In genomic region chrX:150366951-150367545, GRCh38 we compare ENCODE assay signal across 8 cellular contexts. TPM values are rescaled to one million over a fixed set of nuclear protein-coding genes. Genes with fewer than 3 reads are reported as not detected.
A peak's percentile ranks its signal among the peaks of the same experiment; 100 is the strongest.
DNase-seq lines count a peak whose midpoint lies in the region; ATAC-seq and TF ChIP-seq lines count a peak whose summit lies in the region.

No MANE protein-coding gene starts in this region.

- peak overlapping the region in 3 of 11 experiments; percentile 27 to 50 (median 28); a peak in 5 of 22 replicates for H3K9ac ChIP-seq in BLaER1 treated with 17β-estradiol and CSF1 and Interleukin-3, amounts not matched to agents 10 nM and 100 nM

- ATAC-seq in HG02642 (IDR thresholded peaks at IDR 0.05; ENCODE audit: poor library complexity, unreplicated experiment) = no peak

- peak overlapping the region in 1 of 11 experiments; percentile 63; a peak in 2 of 22 replicates for H3K27ac ChIP-seq in BLaER1 treated with 17β-estradiol and CSF1 and Interleukin-3, amounts not matched to agents 10 nM and 100 nM
- H3K27ac ChIP-seq in epithelial cell of prostate (peak overlapping the region; percentile 9), osteoblast (ENCODE audit: low read depth, low read length) (peak overlapping the region; percentile 96)

- peaks cover 41% of the 10 kb centered on the region for H3K79me2 ChIP-seq in osteoblast (ENCODE audit: insufficient read depth, low read length)

- peak overlapping the region in 4 of 10 experiments; percentile 58 to 72 (median 62); a peak in 7 of 20 replicates for H3K4me3 ChIP-seq in BLaER1 treated with 17β-estradiol and CSF1 and Interleukin-3, amounts not matched to agents 10 nM and 100 nM
- peak overlapping the region; percentile 78 for H3K4me3 ChIP-seq in osteoblast (ENCODE audit: insufficient read depth, low read length)

- peaks cover 29 to 53% (median 49%) of the 10 kb centered on the region in 11 experiments for H3K27me3 ChIP-seq in BLaER1 treated with 17β-estradiol and CSF1 and Interleukin-3, amounts not matched to agents 10 nM and 100 nM
- no peaks in the 10 kb centered on the region for H3K27me3 ChIP-seq in osteoblast (ENCODE audit: insufficient read depth, low read length)

- peak; percentile 46 for DNase-seq in M059J (ENCODE audit: low read depth)
- no peak for DNase-seq in epithelial cell of prostate (ENCODE audit: low read depth, low spot score)
- peak; percentile 77 for DNase-seq in osteoblast (ENCODE audit: insufficient read length, low spot score, missing footprints)
- DNase-seq in UCSD-AML1 (lab: John Stamatoyannopoulos, UW; ENCODE audit: unreplicated experiment) = no peak
- DNase-seq in stimulated activated naive CD4-positive, alpha-beta T cell (lab: John Stamatoyannopoulos, UW) = no peak
- no peak for DNase-seq in NCI-H2227 treated with DMSO at 0.1 percent for 48 hours (lab: John Stamatoyannopoulos, UW)

- no peaks in the 10 kb centered on the region for H3K36me3 ChIP-seq in BLaER1 treated with 17β-estradiol and CSF1 and Interleukin-3, amounts not matched to agents 10 nM and 100 nM
- H3K36me3 ChIP-seq in osteoblast (ENCODE audit: insufficient read depth, low read length) = no peaks in the 10 kb centered on the region

- no peak for TF ChIP-seq CTCF in osteoblast (IDR thresholded peaks at IDR 0.05; ENCODE audit: extremely low read depth, low read depth, low read length)

- H4K20me1 ChIP-seq in BLaER1 treated with 17β-estradiol and CSF1 and Interleukin-3, amounts not matched to agents 10 nM and 100 nM = peaks cover 0 to 21% (median 4%) of the 10 kb centered on the region in 11 experiments; a peak in 8 of 22 replicates
- no peaks in the 10 kb centered on the region for H4K20me1 ChIP-seq in osteoblast (ENCODE audit: insufficient read depth, low read length)

- H3K4me1 ChIP-seq in BLaER1 treated with 17β-estradiol and CSF1 and Interleukin-3, amounts not matched to agents 10 nM and 100 nM = peaks cover 0 to 40% (median 26%) of the 10 kb centered on the region in 10 experiments; a peak in 16 of 20 replicates
- H3K4me1 ChIP-seq in osteoblast (ENCODE audit: insufficient read depth, low read length) = peaks cover 8% of the 10 kb centered on the region

- peak overlapping the region; percentile 67 for H2AFZ ChIP-seq in osteoblast (ENCODE audit: low read length)

- peaks cover 27 to 41% (median 36%) of the 10 kb centered on the region in 11 experiments for H3K9me3 ChIP-seq in BLaER1 treated with 17β-estradiol and CSF1 and Interleukin-3, amounts not matched to agents 10 nM and 100 nM (replicated peaks in 1 of 11)
- H3K9me3 ChIP-seq in osteoblast (ENCODE audit: low read depth, low read length) = no peaks in the 10 kb centered on the region

- H3K4me2 ChIP-seq in BLaER1 treated with 17β-estradiol and CSF1 and Interleukin-3, amounts not matched to agents 10 nM and 100 nM = peak overlapping the region; percentile 69 to 94 (median 91); a peak in 21 of 22 replicates
- peak overlapping the region; percentile 82 for H3K4me2 ChIP-seq in osteoblast (ENCODE audit: insufficient read depth, low read length)

RNA-seq across cellular contexts. Expression of gene MAMLD1, which starts 3.9 kb away (rescaled TPM):
- total RNA-seq in M059J (2014; rRNA removed; shearing (Covaris generic)) = 2.5 and 4.6 TPM in 2 replicates
- total RNA-seq in osteoblast = 2.7 and 3.3 TPM in 2 replicates

Comparison
In these comparisons a context has a peak if more than half of its experiments do, and no peak if none do; other contexts are left out.
1. DNase-seq: peak in M059J (single experiment) and osteoblast (single experiment); none in epithelial cell of prostate (single experiment), UCSD-AML1 (single experiment), stimulated activated naive CD4-positive, alpha-beta T cell (0 of 6) and NCI-H2227 treated with DMSO at 0.1 percent for 48 hours (single experiment).